24 cellular contexts compared by ENCODE assay signal in genomic region chr10:29426420-29426819, GRCh38.
"Had no signal": no experiment of that assay in that cellular context is flagged by ENCODE, and none has a peak within 500 bp of the region (broad histone marks: within the 10 kb centered on the region; RNA-seq: fewer than 3 reads in every experiment).

No MANE protein-coding gene starts in this region.

- H3K27me3 ChIP-seq: SJSA1 had no signal

- H3K27me3 Mint-ChIP-seq: activated CD4-positive, alpha-beta T cell treated with anti-CD3 and anti-CD28 coated beads, Interleukin-2, amount 10 ng/mL, durations not matched to agents 24 days and 14 days; activated CD8-positive, alpha-beta memory T cell treated with anti-CD3 and anti-CD28 coated beads, Interleukin-2, amount 10 ng/mL, durations not matched to agents 7 days and 5 days; activated naive CD8-positive, alpha-beta T cell; activated T-cell treated with anti-CD3 and anti-CD28 coated beads, Interleukin-2, amount 50 U/mL, for 24 hours had no signal

- H3K27ac ChIP-seq: RWPE1, SJSA1 had no signal

- DNase-seq: activated CD4-positive, alpha-beta T cell treated with anti-CD3 and anti-CD28 coated beads, Interleukin-2, amount 10 ng/mL, durations not matched to agents 24 days and 14 days; activated CD4-positive, alpha-beta T cell treated with anti-CD3 and anti-CD28 coated beads, Interleukin-2, amount 50 U/mL, for 48 hours; activated CD4-positive, CD25-positive, alpha-beta regulatory T cell treated with anti-CD3 and anti-CD28 coated beads, Interleukin-2, amount 50 U/mL, for 72 hours; activated CD8-positive, alpha-beta memory T cell treated with anti-CD3 and anti-CD28 coated beads, Interleukin-2, amount 10 ng/mL, durations not matched to agents 7 days and 5 days; activated gamma-delta T cell; activated naive CD4-positive, alpha-beta T cell treated with anti-CD3 and anti-CD28 coated beads for 36 hours; activated T-cell treated with anti-CD3 and anti-CD28 coated beads, Interleukin-2, amount 50 U/mL, for 24 hours; anterior cingulate cortex; Kasumi-1; NCI-H1105 treated with DMSO at 0.1 percent for 48 hours; NCI-H1436 treated with DMSO at 0.1 percent for 48 hours; NCI-H187; NCI-H2081; NCI-H510A treated with DMSO at 0.1 percent for 48 hours; NCI-H69; NK-92 treated with Interleukin-12 subunit alpha and Interleukin-12 subunit beta, amount 100 ng/mL, for 24 hours; OCI-M1; SHP77 had no signal

- H3K4me1 ChIP-seq: SJSA1 had no signal

- H3K9me3 ChIP-seq: SJSA1 had no signal

- H3K4me1 Mint-ChIP-seq: activated CD4-positive, alpha-beta T cell treated with anti-CD3 and anti-CD28 coated beads, Interleukin-2, amount 10 ng/mL, durations not matched to agents 24 days and 14 days; activated CD8-positive, alpha-beta memory T cell treated with anti-CD3 and anti-CD28 coated beads, Interleukin-2, amount 10 ng/mL, durations not matched to agents 7 days and 5 days had no signal

- H3K4me3 ChIP-seq: SJSA1 had no signal

- H3K4me3 Mint-ChIP-seq: activated CD4-positive, alpha-beta T cell treated with anti-CD3 and anti-CD28 coated beads, Interleukin-2, amount 10 ng/mL, durations not matched to agents 24 days and 14 days; activated CD8-positive, alpha-beta memory T cell treated with anti-CD3 and anti-CD28 coated beads, Interleukin-2, amount 10 ng/mL, durations not matched to agents 7 days and 5 days; activated naive CD4-positive, alpha-beta T cell treated with anti-CD3 and anti-CD28 coated beads for 36 hours; activated naive CD8-positive, alpha-beta T cell; activated T-cell treated with anti-CD3 and anti-CD28 coated beads, Interleukin-2, amount 50 U/mL, for 24 hours; activated T-helper 1 cell treated with anti-CD3 and anti-CD28 coated beads, Interleukin-12 subunit alpha, Interleukin-12 subunit beta, Interleukin-2, Interleukin-4 antibody, amounts not matched to agents 30 ng/mL and 10 ng/mL and 1 ng/mL, durations not matched to agents 14 hours and 24 hours and 36 hours; T-helper 1 cell treated with Interleukin-12 subunit alpha and Interleukin-12 subunit beta and Interleukin-4 antibody, amounts not matched to agents 30 μg/mL and 1 μg/mL, for 36 hours had no signal

- H3K9me3 Mint-ChIP-seq: activated naive CD4-positive, alpha-beta T cell treated with anti-CD3 and anti-CD28 coated beads for 36 hours; activated T-cell treated with anti-CD3 and anti-CD28 coated beads, Interleukin-2, amount 50 U/mL, for 24 hours; activated T-helper 1 cell treated with anti-CD3 and anti-CD28 coated beads, Interleukin-12 subunit alpha, Interleukin-12 subunit beta, Interleukin-2, Interleukin-4 antibody, amounts not matched to agents 30 ng/mL and 10 ng/mL and 1 ng/mL, durations not matched to agents 14 hours and 24 hours and 36 hours; T-helper 1 cell treated with Interleukin-12 subunit alpha and Interleukin-12 subunit beta and Interleukin-4 antibody, amounts not matched to agents 30 μg/mL and 1 μg/mL, for 36 hours had no signal

- ATAC-seq: activated CD8-positive, alpha-beta memory T cell treated with anti-CD3 and anti-CD28 coated beads, Interleukin-2, amount 10 ng/mL, durations not matched to agents 7 days and 5 days; Panc1 had no signal

- H3K27ac Mint-ChIP-seq: activated CD4-positive, alpha-beta T cell treated with anti-CD3 and anti-CD28 coated beads, Interleukin-2, amount 10 ng/mL, durations not matched to agents 24 days and 14 days; activated CD8-positive, alpha-beta memory T cell treated with anti-CD3 and anti-CD28 coated beads, Interleukin-2, amount 10 ng/mL, durations not matched to agents 7 days and 5 days; activated naive CD4-positive, alpha-beta T cell treated with anti-CD3 and anti-CD28 coated beads for 36 hours; activated naive CD8-positive, alpha-beta T cell; activated T-cell treated with anti-CD3 and anti-CD28 coated beads, Interleukin-2, amount 50 U/mL, for 24 hours; activated T-helper 1 cell treated with anti-CD3 and anti-CD28 coated beads, Interleukin-12 subunit alpha, Interleukin-12 subunit beta, Interleukin-2, Interleukin-4 antibody, amounts not matched to agents 30 ng/mL and 10 ng/mL and 1 ng/mL, durations not matched to agents 14 hours and 24 hours and 36 hours; T-helper 1 cell treated with Interleukin-12 subunit alpha and Interleukin-12 subunit beta and Interleukin-4 antibody, amounts not matched to agents 30 μg/mL and 1 μg/mL, for 36 hours had no signal
